In the genomic region with DNA sequence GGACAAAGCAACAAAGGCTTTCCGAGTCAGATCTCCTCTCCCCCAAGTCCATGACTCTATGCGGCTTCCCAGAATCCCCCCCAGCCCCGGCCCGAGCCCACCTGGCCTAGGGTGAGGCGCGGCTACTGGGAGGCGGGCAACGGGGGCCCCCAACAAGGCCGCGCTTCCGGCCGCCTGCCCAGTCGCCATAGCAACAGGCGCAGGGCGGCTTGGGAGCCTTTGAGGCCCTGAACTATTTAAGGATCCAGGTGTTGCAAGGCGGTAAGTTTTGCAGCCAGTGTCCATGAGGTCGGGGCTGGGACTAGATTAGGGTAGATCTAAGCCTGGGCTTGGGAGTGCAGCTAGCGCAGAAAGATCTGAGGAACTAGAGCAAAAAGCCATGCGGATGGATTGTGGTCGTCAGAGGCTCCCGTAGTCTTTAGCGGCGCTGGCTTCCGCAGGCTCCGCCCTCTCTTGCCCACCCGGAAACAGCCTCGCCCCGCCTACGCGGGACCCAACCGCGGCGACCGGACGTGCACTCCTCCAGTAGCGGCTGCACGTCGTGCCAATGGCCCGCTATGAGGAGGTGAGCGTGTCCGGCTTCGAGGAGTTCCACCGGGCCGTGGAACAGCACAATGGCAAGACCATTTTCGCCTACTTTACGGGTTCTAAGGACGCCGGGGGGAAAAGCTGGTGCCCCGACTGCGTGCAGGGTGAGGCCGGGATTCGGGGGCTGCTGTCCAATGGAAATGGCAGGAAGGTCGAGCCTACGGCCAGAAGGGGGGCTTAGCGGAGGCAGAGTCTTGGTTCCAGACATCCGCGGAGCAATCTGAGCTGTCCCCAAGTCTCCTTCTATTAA, we compare ENCODE assay signal across 1 cellular context.
TF ChIP-seq lines count a peak whose summit lies in the region.

KIAA0753 (minus strand) TSS at position 176 of the 838 bp plus-strand sequence. CDS start 5,608 bp downstream, outside the sequence.
TXNDC17 (plus strand) TSS at position 525 of the 838 bp plus-strand sequence; CDS start at position 548, 23 bp downstream.

TF ChIP-seq in HepG2, 621 proteins besides CTCF, POLR2A, EP300 and RAD21 (continued from another document and continues in another):
- TF ChIP-seq, protein P1, sequence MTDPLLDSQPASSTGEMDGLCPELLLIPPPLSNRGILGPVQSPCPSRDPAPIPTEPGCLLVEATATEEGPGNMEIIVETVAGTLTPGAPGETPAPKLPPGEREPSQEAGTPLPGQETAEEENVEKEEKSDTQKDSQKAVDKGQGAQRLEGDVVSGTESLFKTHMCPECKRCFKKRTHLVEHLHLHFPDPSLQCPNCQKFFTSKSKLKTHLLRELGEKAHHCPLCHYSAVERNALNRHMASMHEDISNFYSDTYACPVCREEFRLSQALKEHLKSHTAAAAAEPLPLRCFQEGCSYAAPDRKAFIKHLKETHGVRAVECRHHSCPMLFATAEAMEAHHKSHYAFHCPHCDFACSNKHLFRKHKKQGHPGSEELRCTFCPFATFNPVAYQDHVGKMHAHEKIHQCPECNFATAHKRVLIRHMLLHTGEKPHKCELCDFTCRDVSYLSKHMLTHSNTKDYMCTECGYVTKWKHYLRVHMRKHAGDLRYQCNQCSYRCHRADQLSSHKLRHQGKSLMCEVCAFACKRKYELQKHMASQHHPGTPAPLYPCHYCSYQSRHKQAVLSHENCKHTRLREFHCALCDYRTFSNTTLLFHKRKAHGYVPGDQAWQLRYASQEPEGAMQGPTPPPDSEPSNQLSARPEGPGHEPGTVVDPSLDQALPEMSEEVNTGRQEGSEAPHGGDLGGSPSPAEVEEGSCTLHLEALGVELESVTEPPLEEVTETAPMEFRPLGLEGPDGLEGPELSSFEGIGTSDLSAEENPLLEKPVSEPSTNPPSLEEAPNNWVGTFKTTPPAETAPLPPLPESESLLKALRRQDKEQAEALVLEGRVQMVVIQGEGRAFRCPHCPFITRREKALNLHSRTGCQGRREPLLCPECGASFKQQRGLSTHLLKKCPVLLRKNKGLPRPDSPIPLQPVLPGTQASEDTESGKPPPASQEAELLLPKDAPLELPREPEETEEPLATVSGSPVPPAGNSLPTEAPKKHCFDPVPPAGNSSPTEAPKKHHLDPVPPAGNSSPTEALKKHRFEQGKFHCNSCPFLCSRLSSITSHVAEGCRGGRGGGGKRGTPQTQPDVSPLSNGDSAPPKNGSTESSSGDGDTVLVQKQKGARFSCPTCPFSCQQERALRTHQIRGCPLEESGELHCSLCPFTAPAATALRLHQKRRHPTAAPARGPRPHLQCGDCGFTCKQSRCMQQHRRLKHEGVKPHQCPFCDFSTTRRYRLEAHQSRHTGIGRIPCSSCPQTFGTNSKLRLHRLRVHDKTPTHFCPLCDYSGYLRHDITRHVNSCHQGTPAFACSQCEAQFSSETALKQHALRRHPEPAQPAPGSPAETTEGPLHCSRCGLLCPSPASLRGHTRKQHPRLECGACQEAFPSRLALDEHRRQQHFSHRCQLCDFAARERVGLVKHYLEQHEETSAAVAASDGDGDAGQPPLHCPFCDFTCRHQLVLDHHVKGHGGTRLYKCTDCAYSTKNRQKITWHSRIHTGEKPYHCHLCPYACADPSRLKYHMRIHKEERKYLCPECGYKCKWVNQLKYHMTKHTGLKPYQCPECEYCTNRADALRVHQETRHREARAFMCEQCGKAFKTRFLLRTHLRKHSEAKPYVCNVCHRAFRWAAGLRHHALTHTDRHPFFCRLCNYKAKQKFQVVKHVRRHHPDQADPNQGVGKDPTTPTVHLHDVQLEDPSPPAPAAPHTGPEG (CRISPR knock-in tag; IDR thresholded peaks at IDR 0.05): no peak
- TF ChIP-seq RBAK (CRISPR knock-in tag; IDR thresholded peaks at IDR 0.05) (no peak), RORA (CRISPR knock-in tag; IDR thresholded peaks at IDR 0.05) (no peak), ZNF781 (CRISPR knock-in tag; IDR thresholded peaks at IDR 0.05; ENCODE audit: borderline replicate concordance, not compliant biosample characterization) (peak; percentile 19), MAX (IDR thresholded peaks at IDR 0.05) (peak; percentile 59), ZNF589 (CRISPR knock-in tag; conservative IDR thresholded peaks at IDR 0.05) (no peak), GATAD2A (CRISPR knock-in tag; IDR thresholded peaks at IDR 0.05) (peak; percentile 33; the same call in 1 of the 2 replicates), ZNF790 (CRISPR knock-in tag; IDR thresholded peaks at IDR 0.05; ENCODE audit: borderline replicate concordance) (no peak; the same call in 1 of the 2 replicates), ZBTB26 (CRISPR knock-in tag; IDR thresholded peaks at IDR 0.05; ENCODE audit: borderline replicate concordance) (0 out of 2 replicates have a peak, but pooled peaks have one; percentile 23), MTF2 (CRISPR knock-in tag; IDR thresholded peaks at IDR 0.05; ENCODE audit: borderline replicate concordance) (no peak), HNF4G (IDR thresholded peaks at IDR 0.05; ENCODE audit: borderline replicate concordance, low read depth, low read length) (peak; percentile 43; the same call in 1 of the 2 replicates), HNF4G (CRISPR knock-in tag; IDR thresholded peaks at IDR 0.05; ENCODE audit: borderline replicate concordance, low read depth) (no peak), SAP130 (CRISPR knock-in tag; IDR thresholded peaks at IDR 0.05; ENCODE audit: low read depth) (peak; percentile 94), ZNF143 (CRISPR knock-in tag; IDR thresholded peaks at IDR 0.05) (peak; percentile 88), PPARG (CRISPR knock-in tag; conservative IDR thresholded peaks at IDR 0.05) (0 out of 2 replicates have a peak, but pooled peaks have one; percentile 29), XRCC5 (optimal IDR thresholded peaks at IDR 0.05; ENCODE audit: low read length) (peak; percentile 64), REXO4 (CRISPR knock-in tag; IDR thresholded peaks at IDR 0.05; ENCODE audit: borderline replicate concordance) (0 out of 2 replicates have a peak, but pooled peaks have one; percentile 19), THAP7 (CRISPR knock-in tag; IDR thresholded peaks at IDR 0.05) (no peak; the same call in 1 of the 2 replicates), THAP11 (CRISPR knock-in tag; IDR thresholded peaks at IDR 0.05) (peak; percentile 87), POLR2AphosphoS5 (IDR thresholded peaks at IDR 0.05; ENCODE audit: low read depth, low read length) (peak; percentile 96), ZNF552 (CRISPR knock-in tag; IDR thresholded peaks at IDR 0.05; ENCODE audit: borderline replicate concordance) (0 out of 2 replicates have a peak, but pooled peaks have one; percentile 72), ZNF292 (CRISPR knock-in tag; IDR thresholded peaks at IDR 0.05; ENCODE audit: borderline replicate concordance, low read depth) (peak; percentile 65; the same call in 1 of the 2 replicates), ARNT2 (CRISPR knock-in tag; IDR thresholded peaks at IDR 0.05; ENCODE audit: low read depth) (peak; percentile 90), ZKSCAN8 (CRISPR knock-in tag; IDR thresholded peaks at IDR 0.05; ENCODE audit: borderline replicate concordance) (peak; percentile 57; the same call in 1 of the 2 replicates), REPIN1 (CRISPR knock-in tag; IDR thresholded peaks at IDR 0.05; ENCODE audit: borderline replicate concordance, low read depth) (peak; percentile 37; the same call in 1 of the 2 replicates), SIX1 (CRISPR knock-in tag; IDR thresholded peaks at IDR 0.05; ENCODE audit: borderline replicate concordance) (no peak), SMAD9 (CRISPR knock-in tag; IDR thresholded peaks at IDR 0.05) (0 out of 2 replicates have a peak, but pooled peaks have one; percentile 65), THYN1 (CRISPR knock-in tag; IDR thresholded peaks at IDR 0.05; ENCODE audit: borderline replicate concordance, low read depth) (no peak), RFXAP (CRISPR knock-in tag; IDR thresholded peaks at IDR 0.05; ENCODE audit: borderline replicate concordance) (peak; percentile 89; the same call in 1 of the 2 replicates), SSRP1 (CRISPR knock-in tag; IDR thresholded peaks at IDR 0.05) (peak; percentile 51; the same call in 1 of the 2 replicates), GPN1 (CRISPR knock-in tag; IDR thresholded peaks at IDR 0.05; ENCODE audit: borderline replicate concordance) (no peak)
- TF ChIP-seq, protein P2, sequence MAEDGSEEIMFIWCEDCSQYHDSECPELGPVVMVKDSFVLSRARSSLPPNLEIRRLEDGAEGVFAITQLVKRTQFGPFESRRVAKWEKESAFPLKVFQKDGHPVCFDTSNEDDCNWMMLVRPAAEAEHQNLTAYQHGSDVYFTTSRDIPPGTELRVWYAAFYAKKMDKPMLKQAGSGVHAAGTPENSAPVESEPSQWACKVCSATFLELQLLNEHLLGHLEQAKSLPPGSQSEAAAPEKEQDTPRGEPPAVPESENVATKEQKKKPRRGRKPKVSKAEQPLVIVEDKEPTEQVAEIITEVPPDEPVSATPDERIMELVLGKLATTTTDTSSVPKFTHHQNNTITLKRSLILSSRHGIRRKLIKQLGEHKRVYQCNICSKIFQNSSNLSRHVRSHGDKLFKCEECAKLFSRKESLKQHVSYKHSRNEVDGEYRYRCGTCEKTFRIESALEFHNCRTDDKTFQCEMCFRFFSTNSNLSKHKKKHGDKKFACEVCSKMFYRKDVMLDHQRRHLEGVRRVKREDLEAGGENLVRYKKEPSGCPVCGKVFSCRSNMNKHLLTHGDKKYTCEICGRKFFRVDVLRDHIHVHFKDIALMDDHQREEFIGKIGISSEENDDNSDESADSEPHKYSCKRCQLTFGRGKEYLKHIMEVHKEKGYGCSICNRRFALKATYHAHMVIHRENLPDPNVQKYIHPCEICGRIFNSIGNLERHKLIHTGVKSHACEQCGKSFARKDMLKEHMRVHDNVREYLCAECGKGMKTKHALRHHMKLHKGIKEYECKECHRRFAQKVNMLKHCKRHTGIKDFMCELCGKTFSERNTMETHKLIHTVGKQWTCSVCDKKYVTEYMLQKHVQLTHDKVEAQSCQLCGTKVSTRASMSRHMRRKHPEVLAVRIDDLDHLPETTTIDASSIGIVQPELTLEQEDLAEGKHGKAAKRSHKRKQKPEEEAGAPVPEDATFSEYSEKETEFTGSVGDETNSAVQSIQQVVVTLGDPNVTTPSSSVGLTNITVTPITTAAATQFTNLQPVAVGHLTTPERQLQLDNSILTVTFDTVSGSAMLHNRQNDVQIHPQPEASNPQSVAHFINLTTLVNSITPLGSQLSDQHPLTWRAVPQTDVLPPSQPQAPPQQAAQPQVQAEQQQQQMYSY (CRISPR knock-in tag; IDR thresholded peaks at IDR 0.05): 0 out of 2 replicates have a peak, but pooled peaks have one; percentile 51
- TF ChIP-seq, protein P3, sequence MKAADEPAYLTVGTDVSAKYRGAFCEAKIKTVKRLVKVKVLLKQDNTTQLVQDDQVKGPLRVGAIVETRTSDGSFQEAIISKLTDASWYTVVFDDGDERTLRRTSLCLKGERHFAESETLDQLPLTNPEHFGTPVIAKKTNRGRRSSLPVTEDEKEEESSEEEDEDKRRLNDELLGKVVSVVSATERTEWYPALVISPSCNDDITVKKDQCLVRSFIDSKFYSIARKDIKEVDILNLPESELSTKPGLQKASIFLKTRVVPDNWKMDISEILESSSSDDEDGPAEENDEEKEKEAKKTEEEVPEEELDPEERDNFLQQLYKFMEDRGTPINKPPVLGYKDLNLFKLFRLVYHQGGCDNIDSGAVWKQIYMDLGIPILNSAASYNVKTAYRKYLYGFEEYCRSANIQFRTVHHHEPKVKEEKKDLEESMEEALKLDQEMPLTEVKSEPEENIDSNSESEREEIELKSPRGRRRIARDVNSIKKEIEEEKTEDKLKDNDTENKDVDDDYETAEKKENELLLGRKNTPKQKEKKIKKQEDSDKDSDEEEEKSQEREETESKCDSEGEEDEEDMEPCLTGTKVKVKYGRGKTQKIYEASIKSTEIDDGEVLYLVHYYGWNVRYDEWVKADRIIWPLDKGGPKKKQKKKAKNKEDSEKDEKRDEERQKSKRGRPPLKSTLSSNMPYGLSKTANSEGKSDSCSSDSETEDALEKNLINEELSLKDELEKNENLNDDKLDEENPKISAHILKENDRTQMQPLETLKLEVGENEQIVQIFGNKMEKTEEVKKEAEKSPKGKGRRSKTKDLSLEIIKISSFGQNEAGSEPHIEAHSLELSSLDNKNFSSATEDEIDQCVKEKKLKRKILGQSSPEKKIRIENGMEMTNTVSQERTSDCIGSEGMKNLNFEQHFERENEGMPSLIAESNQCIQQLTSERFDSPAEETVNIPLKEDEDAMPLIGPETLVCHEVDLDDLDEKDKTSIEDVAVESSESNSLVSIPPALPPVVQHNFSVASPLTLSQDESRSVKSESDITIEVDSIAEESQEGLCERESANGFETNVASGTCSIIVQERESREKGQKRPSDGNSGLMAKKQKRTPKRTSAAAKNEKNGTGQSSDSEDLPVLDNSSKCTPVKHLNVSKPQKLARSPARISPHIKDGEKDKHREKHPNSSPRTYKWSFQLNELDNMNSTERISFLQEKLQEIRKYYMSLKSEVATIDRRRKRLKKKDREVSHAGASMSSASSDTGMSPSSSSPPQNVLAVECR (CRISPR knock-in tag; IDR thresholded peaks at IDR 0.05; ENCODE audit: borderline replicate concordance): peak; percentile 97
- TF ChIP-seq, protein P4, sequence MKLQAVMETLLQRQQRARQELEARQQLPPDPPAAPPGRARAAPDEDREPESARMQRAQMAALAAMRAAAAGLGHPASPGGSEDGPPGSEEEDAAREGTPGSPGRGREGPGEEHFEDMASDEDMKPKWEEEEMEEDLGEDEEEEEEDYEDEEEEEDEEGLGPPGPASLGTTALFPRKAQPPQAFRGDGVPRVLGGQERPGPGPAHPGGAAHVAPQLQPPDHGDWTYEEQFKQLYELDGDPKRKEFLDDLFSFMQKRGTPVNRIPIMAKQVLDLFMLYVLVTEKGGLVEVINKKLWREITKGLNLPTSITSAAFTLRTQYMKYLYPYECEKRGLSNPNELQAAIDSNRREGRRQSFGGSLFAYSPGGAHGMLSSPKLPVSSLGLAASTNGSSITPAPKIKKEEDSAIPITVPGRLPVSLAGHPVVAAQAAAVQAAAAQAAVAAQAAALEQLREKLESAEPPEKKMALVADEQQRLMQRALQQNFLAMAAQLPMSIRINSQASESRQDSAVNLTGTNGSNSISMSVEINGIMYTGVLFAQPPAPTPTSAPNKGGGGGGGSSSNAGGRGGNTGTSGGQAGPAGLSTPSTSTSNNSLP (IDR thresholded peaks at IDR 0.05; ENCODE audit: low read depth, low read length): 0 out of 2 replicates have a peak, but pooled peaks have one; percentile 11
